Comparison of ENCODE assay signal across 2 cellular contexts in genomic region chr13:85367887-85368286, GRCh38.
TF ChIP-seq lines count a peak whose summit lies in the region.

No MANE protein-coding gene starts in this region.

TF ChIP-seq in IMR-90, 13 proteins besides CTCF, POLR2A, EP300 and RAD21:
- TF ChIP-seq MAFK (IDR thresholded peaks at IDR 0.05; ENCODE audit: low read depth, low read length), result no peak
- TF ChIP-seq CEBPB (IDR thresholded peaks at IDR 0.05; ENCODE audit: low read depth, low read length), result no peak
TF ChIP-seq in IMR-90: peak in this region for 0.

TF ChIP-seq in SK-N-SH, 30 proteins besides CTCF, POLR2A, EP300 and RAD21:
- no peak for TF ChIP-seq EZH2phosphoT487 (IDR thresholded peaks at IDR 0.05; ENCODE audit: borderline replicate concordance, low read depth)
- peak; percentile 85; the same call in 1 of the 2 replicates for TF ChIP-seq TEAD4 (IDR thresholded peaks at IDR 0.05; ENCODE audit: borderline replicate concordance, insufficient read depth)
- TF ChIP-seq PBX3 (IDR thresholded peaks at IDR 0.05), result peak; percentile 96
- TF ChIP-seq RXRA (IDR thresholded peaks at IDR 0.05; ENCODE audit: borderline replicate concordance, low read depth), result peak; percentile 47; the same call in 1 of the 2 replicates
- peak; percentile 88 for TF ChIP-seq TCF12 (IDR thresholded peaks at IDR 0.05)
- no peak for TF ChIP-seq RFX5 (IDR thresholded peaks at IDR 0.05; ENCODE audit: low read length)
- TF ChIP-seq USF1 (IDR thresholded peaks at IDR 0.05; ENCODE audit: borderline replicate concordance, low read depth), result no peak; the same call in 1 of the 2 replicates
- peak; percentile 66 for TF ChIP-seq NFIC (IDR thresholded peaks at IDR 0.05; ENCODE audit: borderline replicate concordance)
- TF ChIP-seq FOXJ3 (CRISPR knock-in tag; IDR thresholded peaks at IDR 0.05), result no peak
- TF ChIP-seq JUND (IDR thresholded peaks at IDR 0.05), result peak; percentile 80
- peak; percentile 60; the same call in 1 of the 2 replicates for TF ChIP-seq POLR2AphosphoS5 (IDR thresholded peaks at IDR 0.05; ENCODE audit: low read depth, low read length)
- peak; percentile 68 for TF ChIP-seq ZBTB33 (IDR thresholded peaks at IDR 0.05; ENCODE audit: borderline replicate concordance, low read depth)
- 0 out of 2 replicates have a peak, but pooled peaks have one; percentile 31 for TF ChIP-seq FOXM1 (IDR thresholded peaks at IDR 0.05; ENCODE audit: low read depth)
- peak; percentile 25; the same call in 1 of the 2 replicates for TF ChIP-seq FOSL2 (IDR thresholded peaks at IDR 0.05; ENCODE audit: borderline replicate concordance, low read depth)
